Comparison of ENCODE assay signal across 1 cellular context in genomic region chr4:10456270-10457254, GRCh38.
TF ChIP-seq lines count a peak whose summit lies in the region.

No MANE protein-coding gene starts in this region.

TF ChIP-seq in K562, 482 proteins besides CTCF, POLR2A, EP300 and RAD21 (continued from another document and continues in another):
- no peak for TF ChIP-seq REST (CRISPR knock-in tag; IDR thresholded peaks at IDR 0.05; ENCODE audit: low read depth)
- TF ChIP-seq PHF21A (IDR thresholded peaks at IDR 0.05; ENCODE audit: borderline replicate concordance, low read depth) = no peak
- TF ChIP-seq PRDM10 (IDR thresholded peaks at IDR 0.05; ENCODE audit: partially characterized antibody) = peak; percentile 32
- TF ChIP-seq ZBTB11 (CRISPR knock-in tag; IDR thresholded peaks at IDR 0.05) = no peak
- TF ChIP-seq ZNF436 (CRISPR knock-in tag; IDR thresholded peaks at IDR 0.05) = no peak
- TF ChIP-seq, protein P1, sequence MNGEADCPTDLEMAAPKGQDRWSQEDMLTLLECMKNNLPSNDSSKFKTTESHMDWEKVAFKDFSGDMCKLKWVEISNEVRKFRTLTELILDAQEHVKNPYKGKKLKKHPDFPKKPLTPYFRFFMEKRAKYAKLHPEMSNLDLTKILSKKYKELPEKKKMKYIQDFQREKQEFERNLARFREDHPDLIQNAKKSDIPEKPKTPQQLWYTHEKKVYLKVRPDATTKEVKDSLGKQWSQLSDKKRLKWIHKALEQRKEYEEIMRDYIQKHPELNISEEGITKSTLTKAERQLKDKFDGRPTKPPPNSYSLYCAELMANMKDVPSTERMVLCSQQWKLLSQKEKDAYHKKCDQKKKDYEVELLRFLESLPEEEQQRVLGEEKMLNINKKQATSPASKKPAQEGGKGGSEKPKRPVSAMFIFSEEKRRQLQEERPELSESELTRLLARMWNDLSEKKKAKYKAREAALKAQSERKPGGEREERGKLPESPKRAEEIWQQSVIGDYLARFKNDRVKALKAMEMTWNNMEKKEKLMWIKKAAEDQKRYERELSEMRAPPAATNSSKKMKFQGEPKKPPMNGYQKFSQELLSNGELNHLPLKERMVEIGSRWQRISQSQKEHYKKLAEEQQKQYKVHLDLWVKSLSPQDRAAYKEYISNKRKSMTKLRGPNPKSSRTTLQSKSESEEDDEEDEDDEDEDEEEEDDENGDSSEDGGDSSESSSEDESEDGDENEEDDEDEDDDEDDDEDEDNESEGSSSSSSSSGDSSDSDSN (IDR thresholded peaks at IDR 0.05; ENCODE audit: borderline replicate concordance in 1 of 2, low read depth in 2 of 2, low read length in 2 of 2) = no peak
- TF ChIP-seq CCAR2 (IDR thresholded peaks at IDR 0.05; ENCODE audit: low read depth, low read length) = no peak
- no peak for TF ChIP-seq ATF1 (CRISPR knock-in tag; IDR thresholded peaks at IDR 0.05)
- TF ChIP-seq ATF1 (tag; IDR thresholded peaks at IDR 0.05) = peak; percentile 66
- TF ChIP-seq ZBTB33 (CRISPR knock-in tag; IDR thresholded peaks at IDR 0.05) = no peak
- TF ChIP-seq ZNF561 (CRISPR knock-in tag; conservative IDR thresholded peaks at IDR 0.05) = no peak
- no peak for TF ChIP-seq ZBED1 (IDR thresholded peaks at IDR 0.05)
- TF ChIP-seq ZC3H11A (IDR thresholded peaks at IDR 0.05; ENCODE audit: low read depth, low read length) = no peak
- 0 out of 2 replicates have a peak, but pooled peaks have one; percentile 45 for TF ChIP-seq HMGXB4 (CRISPR knock-in tag; IDR thresholded peaks at IDR 0.05)
- TF ChIP-seq SIX5 (IDR thresholded peaks at IDR 0.05; ENCODE audit: borderline replicate concordance in 1 of 2, insufficient read depth in 1 of 2, low read depth in 1 of 2, low read length in 2 of 2) = no peak
- TF ChIP-seq XRCC3 (IDR thresholded peaks at IDR 0.05) = no peak
- no peak for TF ChIP-seq ZNF41 (CRISPR knock-in tag; conservative IDR thresholded peaks at IDR 0.05)
- no peak for TF ChIP-seq TRIM24 (IDR thresholded peaks at IDR 0.05)
- no peak for TF ChIP-seq ZNF668 (CRISPR knock-in tag; IDR thresholded peaks at IDR 0.05)
- TF ChIP-seq SMAD4 (CRISPR knock-in tag; conservative IDR thresholded peaks at IDR 0.05) = no peak
- TF ChIP-seq, protein P2, sequence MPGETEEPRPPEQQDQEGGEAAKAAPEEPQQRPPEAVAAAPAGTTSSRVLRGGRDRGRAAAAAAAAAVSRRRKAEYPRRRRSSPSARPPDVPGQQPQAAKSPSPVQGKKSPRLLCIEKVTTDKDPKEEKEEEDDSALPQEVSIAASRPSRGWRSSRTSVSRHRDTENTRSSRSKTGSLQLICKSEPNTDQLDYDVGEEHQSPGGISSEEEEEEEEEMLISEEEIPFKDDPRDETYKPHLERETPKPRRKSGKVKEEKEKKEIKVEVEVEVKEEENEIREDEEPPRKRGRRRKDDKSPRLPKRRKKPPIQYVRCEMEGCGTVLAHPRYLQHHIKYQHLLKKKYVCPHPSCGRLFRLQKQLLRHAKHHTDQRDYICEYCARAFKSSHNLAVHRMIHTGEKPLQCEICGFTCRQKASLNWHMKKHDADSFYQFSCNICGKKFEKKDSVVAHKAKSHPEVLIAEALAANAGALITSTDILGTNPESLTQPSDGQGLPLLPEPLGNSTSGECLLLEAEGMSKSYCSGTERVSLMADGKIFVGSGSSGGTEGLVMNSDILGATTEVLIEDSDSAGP (CRISPR knock-in tag; IDR thresholded peaks at IDR 0.05) = no peak
- no peak for TF ChIP-seq MCM7 (IDR thresholded peaks at IDR 0.05)
- TF ChIP-seq KDM1A (IDR thresholded peaks at IDR 0.05) = no peak
- TF ChIP-seq JUN (IDR thresholded peaks at IDR 0.05; ENCODE audit: borderline replicate concordance, low read depth, low read length) = no peak
- no peak for TF ChIP-seq JUN (CRISPR knock-in tag; IDR thresholded peaks at IDR 0.05; ENCODE audit: borderline replicate concordance)
- peak; percentile 23; the same call in 1 of the 2 replicates for TF ChIP-seq ETV1 (tag; conservative IDR thresholded peaks at IDR 0.05; ENCODE audit: low read depth)
- TF ChIP-seq BDP1 (IDR thresholded peaks at IDR 0.05; ENCODE audit: insufficient read depth, insufficient read length) = no peak
- no peak for TF ChIP-seq BCL6 (CRISPR knock-in tag; IDR thresholded peaks at IDR 0.05)
- TF ChIP-seq E2F3 (CRISPR knock-in tag; IDR thresholded peaks at IDR 0.05) = no peak
- no peak for TF ChIP-seq TFE3 (CRISPR knock-in tag; IDR thresholded peaks at IDR 0.05)
- no peak for TF ChIP-seq ADNP (tag; IDR thresholded peaks at IDR 0.05)
- TF ChIP-seq RBFOX2 (IDR thresholded peaks at IDR 0.05; ENCODE audit: low read depth, low read length) = peak; percentile 78
- TF ChIP-seq, protein P3, sequence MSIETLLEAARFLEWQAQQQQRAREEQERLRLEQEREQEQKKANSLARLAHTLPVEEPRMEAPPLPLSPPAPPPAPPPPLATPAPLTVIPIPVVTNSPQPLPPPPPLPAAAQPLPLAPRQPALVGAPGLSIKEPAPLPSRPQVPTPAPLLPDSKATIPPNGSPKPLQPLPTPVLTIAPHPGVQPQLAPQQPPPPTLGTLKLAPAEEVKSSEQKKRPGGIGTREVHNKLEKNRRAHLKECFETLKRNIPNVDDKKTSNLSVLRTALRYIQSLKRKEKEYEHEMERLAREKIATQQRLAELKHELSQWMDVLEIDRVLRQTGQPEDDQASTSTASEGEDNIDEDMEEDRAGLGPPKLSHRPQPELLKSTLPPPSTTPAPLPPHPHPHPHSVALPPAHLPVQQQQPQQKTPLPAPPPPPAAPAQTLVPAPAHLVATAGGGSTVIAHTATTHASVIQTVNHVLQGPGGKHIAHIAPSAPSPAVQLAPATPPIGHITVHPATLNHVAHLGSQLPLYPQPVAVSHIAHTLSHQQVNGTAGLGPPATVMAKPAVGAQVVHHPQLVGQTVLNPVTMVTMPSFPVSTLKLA (conservative IDR thresholded peaks at IDR 0.05) = peak in 1 of 2 experiments; percentile 27; a peak in 2 of 4 replicates
- TF ChIP-seq TCF3 (CRISPR knock-in tag; IDR thresholded peaks at IDR 0.05) = no peak
- no peak for TF ChIP-seq HNRNPH1 (optimal IDR thresholded peaks at IDR 0.05; ENCODE audit: low read depth, low read length)
- TF ChIP-seq PRMT5 (CRISPR knock-in tag; IDR thresholded peaks at IDR 0.05) = no peak
